In the genomic region with DNA sequence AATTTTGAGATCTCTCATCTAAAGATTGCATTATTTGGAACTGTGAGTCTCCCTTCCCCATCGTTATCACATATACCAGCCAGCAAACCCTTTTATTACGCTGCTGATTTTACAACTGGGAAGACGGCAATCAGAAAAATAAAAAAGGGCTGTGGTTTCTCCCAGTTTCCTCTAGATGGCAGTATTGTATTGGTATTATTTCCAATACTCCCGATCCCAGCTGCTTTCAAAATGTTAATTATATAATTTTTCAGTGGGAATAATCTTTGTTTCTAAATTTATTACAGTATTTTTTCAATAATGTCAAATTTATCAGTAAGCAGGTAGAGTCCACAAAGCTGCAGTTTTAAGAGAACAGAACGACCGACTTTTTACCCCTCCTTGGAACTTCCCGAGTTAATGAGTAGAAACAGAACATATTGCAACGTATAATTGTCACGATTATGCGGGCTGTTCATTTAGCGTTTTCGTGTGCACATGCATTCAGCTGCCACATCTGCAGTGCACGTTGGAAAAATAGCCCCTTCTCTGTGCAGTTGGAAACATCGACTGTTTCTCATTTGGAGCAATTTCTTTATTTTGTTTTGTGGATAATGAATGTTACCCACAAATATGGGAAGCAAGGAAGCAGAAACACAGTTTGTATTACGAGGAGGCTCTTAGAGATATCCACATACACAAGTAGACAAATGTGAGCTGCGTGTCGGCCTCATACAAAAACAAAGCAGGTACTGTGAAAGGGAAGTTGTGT, we compare ENCODE assay signal across 9 cellular contexts.
DNase-seq lines count a peak whose midpoint lies in the region; ATAC-seq and TF ChIP-seq lines count a peak whose summit lies in the region.
"Had no signal": no experiment of that assay in that cellular context is flagged by ENCODE, and none has a peak within 500 bp of the region (broad histone marks: within the 10 kb centered on the region; RNA-seq: fewer than 3 reads in every experiment).

No MANE protein-coding gene starts in this region.

- CTCF ChIA-PET in activated naive CD4-positive, alpha-beta T cell treated with anti-CD3 and anti-CD28 coated beads for 36 hours (lab: Charles Lee): interaction anchor here (0.7 to 2.6 kb wide), 10 partner anchors 10 to 406 kb away, joined by 3 to 14 read pairs (median 4); no protein-coding TSS in a partner anchor

- no peak overlapping the region for H3K4me3 ChIP-seq in SU-DHL-6 (ENCODE audit: insufficient read depth, low read length, poor library complexity, severe bottlenecking)

- intact Hi-C loops in activated CD4-positive, alpha-beta T cell treated with anti-CD3 and anti-CD28 coated beads, Interleukin-2, amount 10 ng/mL, durations not matched to agents 24 days and 14 days (cut with micrococcal nuclease): loop anchor here (2.0 kb wide), 1 partner anchor 270 kb away; no protein-coding TSS in a partner anchor
- intact Hi-C loops in activated naive CD4-positive, alpha-beta T cell treated with anti-CD3 and anti-CD28 coated beads for 36 hours (cut with micrococcal nuclease): loop anchor here (1.0 to 10.0 kb wide), 3 partner anchors 36 to 626 kb away; no protein-coding TSS in a partner anchor

- H2AFZ ChIP-seq in SU-DHL-6 (ENCODE audit: low read depth, low read length, severe bottlenecking): no peak overlapping the region

- H3K27ac ChIP-seq in SU-DHL-6 (ENCODE audit: low read depth, low read length): no peak overlapping the region
- H3K27ac ChIP-seq: epithelial cell of prostate had no signal

- H3K79me2 ChIP-seq in SU-DHL-6 (ENCODE audit: insufficient read depth, low read length): no peaks in the 10 kb centered on the region

- no peak overlapping the region for H3K27ac Mint-ChIP-seq in activated CD4-positive, alpha-beta T cell treated with anti-CD3 and anti-CD28 coated beads, Interleukin-2, amount 10 ng/mL, durations not matched to agents 24 days and 14 days
- no peak overlapping the region for H3K27ac Mint-ChIP-seq in activated naive CD4-positive, alpha-beta T cell treated with anti-CD3 and anti-CD28 coated beads for 36 hours

- peaks cover 32% of the 10 kb centered on the region for H3K27me3 Mint-ChIP-seq in activated CD4-positive, alpha-beta T cell treated with anti-CD3 and anti-CD28 coated beads, Interleukin-2, amount 10 ng/mL, durations not matched to agents 24 days and 14 days
- peaks cover 39% of the 10 kb centered on the region for H3K27me3 Mint-ChIP-seq in activated naive CD4-positive, alpha-beta T cell treated with anti-CD3 and anti-CD28 coated beads for 36 hours (ENCODE audit: low read depth)

- H3K9me3 ChIP-seq in SU-DHL-6 (ENCODE audit: insufficient read depth, low read length): no peaks in the 10 kb centered on the region

- peak overlapping the region; percentile 31 for H3K4me3 Mint-ChIP-seq in activated CD4-positive, alpha-beta T cell treated with anti-CD3 and anti-CD28 coated beads, Interleukin-2, amount 10 ng/mL, durations not matched to agents 24 days and 14 days
- H3K4me3 Mint-ChIP-seq in activated naive CD4-positive, alpha-beta T cell treated with anti-CD3 and anti-CD28 coated beads for 36 hours: no peak overlapping the region

- no peak overlapping the region for H3K9ac ChIP-seq in SU-DHL-6 (ENCODE audit: low read length)

- peak; percentile 58 for DNase-seq in activated CD4-positive, alpha-beta T cell treated with anti-CD3 and anti-CD28 coated beads, Interleukin-2, amount 10 ng/mL, durations not matched to agents 24 days and 14 days
- no peak for DNase-seq in activated CD4-positive, alpha-beta T cell treated with anti-CD3 and anti-CD28 coated beads, Interleukin-2, amount 50 U/mL, for 1 hour
- DNase-seq in LHCN-M2 (ENCODE audit: low read depth): peak; percentile 28
- DNase-seq in foreskin melanocyte: peak; percentile 18
- DNase-seq in retina: peak; percentile 74
- no peak for DNase-seq in activated naive CD4-positive, alpha-beta T cell treated with anti-CD3 and anti-CD28 coated beads for 36 hours

- peaks cover 4% of the 10 kb centered on the region for H3K4me1 Mint-ChIP-seq in activated CD4-positive, alpha-beta T cell treated with anti-CD3 and anti-CD28 coated beads, Interleukin-2, amount 10 ng/mL, durations not matched to agents 24 days and 14 days
- peaks cover 8% of the 10 kb centered on the region for H3K4me1 Mint-ChIP-seq in activated naive CD4-positive, alpha-beta T cell treated with anti-CD3 and anti-CD28 coated beads for 36 hours (ENCODE audit: low read depth)

- no peak for ATAC-seq in HG02642 (IDR thresholded peaks at IDR 0.05; ENCODE audit: poor library complexity, unreplicated experiment)

- peak overlapping the region; percentile 53 for H3K4me2 ChIP-seq in SU-DHL-6 (ENCODE audit: low read depth, low read length, poor library complexity, severe bottlenecking)

- H3K9me2 ChIP-seq in SU-DHL-6 (replicated peaks; ENCODE audit: insufficient read depth, low read length): no peaks in the 10 kb centered on the region

- no peaks in the 10 kb centered on the region for H3K36me3 Mint-ChIP-seq in activated CD4-positive, alpha-beta T cell treated with anti-CD3 and anti-CD28 coated beads, Interleukin-2, amount 10 ng/mL, durations not matched to agents 24 days and 14 days (ENCODE audit: low read depth)
- H3K36me3 Mint-ChIP-seq in activated naive CD4-positive, alpha-beta T cell treated with anti-CD3 and anti-CD28 coated beads for 36 hours (ENCODE audit: low read depth): no peaks in the 10 kb centered on the region

- H3K9me3 Mint-ChIP-seq in activated CD4-positive, alpha-beta T cell treated with anti-CD3 and anti-CD28 coated beads, Interleukin-2, amount 10 ng/mL, durations not matched to agents 24 days and 14 days: no peaks in the 10 kb centered on the region
- peaks cover 7% of the 10 kb centered on the region for H3K9me3 Mint-ChIP-seq in activated naive CD4-positive, alpha-beta T cell treated with anti-CD3 and anti-CD28 coated beads for 36 hours

- H3K36me3 ChIP-seq in SU-DHL-6 (ENCODE audit: low read length): no peaks in the 10 kb centered on the region

- no peaks in the 10 kb centered on the region for H3F3A ChIP-seq in SU-DHL-6 (ENCODE audit: insufficient read depth)

- H3K27me3 ChIP-seq in SU-DHL-6 (ENCODE audit: low read length): no peaks in the 10 kb centered on the region; the same call in 1 of the 2 replicates

- TF ChIP-seq CTCF in SU-DHL-6 (IDR thresholded peaks at IDR 0.05; ENCODE audit: insufficient read depth, low read length, poor library complexity, severe bottlenecking): peak; percentile 49

- H4K20me1 ChIP-seq in SU-DHL-6 (ENCODE audit: low read depth, low read length): no peaks in the 10 kb centered on the region

Comparison
In these comparisons a context has a peak if more than half of its experiments do, and no peak if none do; other contexts are left out.
1. DNase-seq: peak in activated CD4-positive, alpha-beta T cell treated with anti-CD3 and anti-CD28 coated beads, Interleukin-2, amount 10 ng/mL, durations not matched to agents 24 days and 14 days (single experiment), LHCN-M2 (single experiment), foreskin melanocyte (single experiment) and retina (single experiment); none in activated CD4-positive, alpha-beta T cell treated with anti-CD3 and anti-CD28 coated beads, Interleukin-2, amount 50 U/mL, for 1 hour (single experiment) and activated naive CD4-positive, alpha-beta T cell treated with anti-CD3 and anti-CD28 coated beads for 36 hours (single experiment).